Comparison of ENCODE assay signal across 1 cellular context in genomic region chr10:86974484-86974883, GRCh38.
A peak's percentile ranks its signal among the peaks of the same experiment; 100 is the strongest.
TF ChIP-seq lines count a peak whose summit lies in the region.

No MANE protein-coding gene starts in this region.

TF ChIP-seq in Ishikawa, 13 proteins besides CTCF, POLR2A, EP300 and RAD21 (continued from another document):
- TF ChIP-seq TEAD4 (IDR thresholded peaks at IDR 0.05): peak; percentile 74
